ENCODE assay signal across 8 cellular contexts in the genomic region with DNA sequence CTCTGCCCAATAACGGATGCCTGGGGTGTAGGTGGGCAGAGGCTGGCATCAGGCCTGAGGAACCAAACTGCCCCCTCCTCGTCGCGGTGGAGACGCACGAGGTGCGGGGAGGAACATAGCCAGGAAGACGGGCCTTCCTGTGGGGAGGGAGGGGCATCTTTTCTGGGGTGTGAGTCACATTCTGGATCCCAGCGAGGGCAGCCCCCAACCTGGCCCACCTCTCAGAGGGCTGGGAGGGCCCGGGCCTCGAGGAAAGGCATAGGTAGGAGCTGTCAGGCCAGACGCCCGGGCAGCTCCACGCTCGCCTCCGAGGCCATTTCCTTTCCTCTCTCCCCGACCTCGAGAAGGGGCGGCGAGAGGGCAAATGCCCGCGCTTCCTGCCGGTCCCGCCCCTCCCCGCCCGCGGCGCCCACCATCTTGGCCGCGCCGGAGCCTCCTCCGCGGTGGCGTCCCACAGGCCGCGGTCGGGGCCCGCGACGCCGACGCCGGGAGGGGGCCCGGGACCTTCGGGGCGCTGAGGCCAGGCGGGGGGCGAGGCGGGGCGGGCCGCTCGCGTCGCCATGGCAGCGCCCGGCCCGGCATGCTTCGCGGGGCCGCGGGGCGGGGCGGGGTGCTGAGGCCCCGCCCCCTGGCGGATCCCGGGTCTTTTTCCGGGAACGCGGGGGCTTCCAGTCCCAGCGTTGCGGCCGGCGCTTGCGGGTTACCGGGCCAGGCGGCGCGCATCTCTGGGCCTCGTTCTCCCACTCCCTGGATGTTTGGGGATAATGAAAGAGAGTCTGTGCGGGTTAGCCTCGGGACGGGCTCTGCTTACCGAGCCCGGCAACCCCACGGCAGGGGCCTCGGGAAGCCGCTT. TPM values are rescaled to one million over a fixed set of nuclear protein-coding genes. Genes with fewer than 3 reads are reported as not detected.
DNase-seq lines count a peak whose midpoint lies in the region; ATAC-seq and TF ChIP-seq lines count a peak whose summit lies in the region.

No MANE protein-coding gene starts in this region.

- DNase-seq in NCI-H446 (lab: John Stamatoyannopoulos, UW) = peak; percentile 32 to 62
- DNase-seq in activated CD4-positive, alpha-beta T cell treated with anti-CD3 and anti-CD28 coated beads, Interleukin-2, amount 50 U/mL, for 24 hours (ENCODE audit: low read depth in 1 of 2, low spot score in 1 of 2) = peak; percentile 46 to 57
- DNase-seq in dermis blood vessel endothelial cell = peak; percentile 84
- DNase-seq in lower leg skin (ENCODE audit: low spot score in 2 of 2) = peak; percentile 69 to 95
- peak; percentile 67 to 77 for DNase-seq in stimulated activated CD4-positive, alpha-beta T cell treated with anti-CD3 and anti-CD28 coated beads, Interleukin-4, amount 100 ng/mL, for 4 hours

- peak overlapping the region; percentile 62 for H3K4me3 ChIP-seq in lower leg skin (ENCODE audit: low read depth, poor library complexity, severe bottlenecking)

- no peak for TF ChIP-seq CTCF in lower leg skin (IDR thresholded peaks at IDR 0.05)

- TF ChIP-seq POLR2A in GM15510 (IDR thresholded peaks at IDR 0.05; ENCODE audit: borderline replicate concordance, extremely low read depth, insufficient read length) = peak; percentile 67
- no peak for TF ChIP-seq POLR2A in lower leg skin (IDR thresholded peaks at IDR 0.05)

- ATAC-seq in HG02763 (IDR thresholded peaks at IDR 0.05; ENCODE audit: unreplicated experiment) = peak; percentile 59
- no peak for ATAC-seq in HG03378 (IDR thresholded peaks at IDR 0.05; ENCODE audit: unreplicated experiment)

- 0 to 1% methylated on average over 29 to 65 of the region's 87 CpGs for WGBS in lower leg skin, 2 donors

- intact Hi-C loops in lower leg skin (cut with DNase I; ENCODE audit: low total_unique reads) = no loop called here

RNA-seq across cellular contexts. Expression of a gene that starts 13.2 kb away (rescaled TPM):
- 10.4 and 17.9 TPM in 2 replicates for total RNA-seq in dermis blood vessel endothelial cell
- total RNA-seq in lower leg skin = 10 to 100 TPM; 19.4 to 38.2 (median 35.3) TPM
